Comparison of ENCODE assay signal across 9 cellular contexts in the genomic region with DNA sequence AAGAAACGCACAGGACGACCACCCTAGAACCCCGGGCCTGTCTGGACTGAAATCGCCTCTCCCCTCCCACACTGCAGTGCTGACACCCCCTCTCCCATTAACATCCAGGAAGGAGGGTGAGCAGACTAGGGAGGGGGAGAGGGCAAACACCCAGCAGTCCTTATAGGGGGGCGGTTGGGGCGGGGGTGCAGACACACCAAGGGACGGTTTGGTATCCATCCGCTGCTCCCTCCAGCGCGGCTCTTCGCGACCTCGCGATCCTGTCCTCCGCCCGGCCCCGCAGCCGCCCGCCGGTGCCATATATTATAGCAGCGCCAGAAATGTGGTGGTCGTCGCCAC. TPM values are rescaled to one million over a fixed set of nuclear protein-coding genes. Genes with fewer than 3 reads are reported as not detected.
DNase-seq lines count a peak whose midpoint lies in the region; TF ChIP-seq lines count a peak whose summit lies in the region.
"Had no signal": no experiment of that assay in that cellular context is flagged by ENCODE, and none has a peak within 500 bp of the region (broad histone marks: within the 10 kb centered on the region; RNA-seq: fewer than 3 reads in every experiment).

No MANE protein-coding gene starts in this region.

- H3K27me3 ChIP-seq in H9 (ENCODE audit: insufficient read depth, low read length) (no peaks in the 10 kb centered on the region), iPS DF 6.9 (ENCODE audit: control insufficient read depth, insufficient read depth, low read length) (no peaks in the 10 kb centered on the region), spleen (replicated peaks in 1 of 7) (no peaks in the 10 kb centered on the region)

- H3K4me2 ChIP-seq in H9 (ENCODE audit: insufficient read depth, insufficient read length, low read length), result no peak overlapping the region

- no peaks in the 10 kb centered on the region for H3K4me1 ChIP-seq in H9 (ENCODE audit: insufficient read depth, low read length)
- H3K4me1 ChIP-seq in iPS DF 6.9 (ENCODE audit: control insufficient read depth, insufficient read depth, low read length), result no peaks in the 10 kb centered on the region
- peaks cover 0 to 6% (median 0%) of the 10 kb centered on the region in 6 donors for H3K4me1 ChIP-seq in spleen

- H3K4me3 Mint-ChIP-seq in H9, result peak overlapping the region; percentile 79 to 89; a peak in 4 of 5 replicates
- peak overlapping the region; percentile 96 for H3K4me3 Mint-ChIP-seq in activated naive CD8-positive, alpha-beta T cell

- H3K36me3 ChIP-seq in iPS DF 6.9 (ENCODE audit: control insufficient read depth, insufficient read depth, low read length), result no peaks in the 10 kb centered on the region
- H3K36me3 ChIP-seq in spleen, result no peaks in the 10 kb centered on the region

- no peak overlapping the region for H2BK20ac ChIP-seq in H9 (ENCODE audit: low read depth, low read length, poor library complexity, severe bottlenecking)

- WGBS in H9 (ENCODE audit: extremely low coverage, insufficient read length, low lambda C conversion rate), result no CpG with 5 or more reads among the region's 23 CpGs
- no CpG with 5 or more reads among the region's 23 CpGs for WGBS in iPS DF 6.9 (ENCODE audit: insufficient coverage, insufficient read length)
- 1 to 72% (median 17%) methylated on average over 14 to 23 of the region's 23 CpGs; no CpG with 5 or more reads in 1 of the 5 donors for WGBS in spleen, 5 donors

- H2BK5ac ChIP-seq in H9 (ENCODE audit: insufficient read length, low read length), result no peak overlapping the region

- peak overlapping the region; percentile 64; the same call in 1 of the 2 replicates for H3K4me3 ChIP-seq in iPS DF 6.9 (ENCODE audit: low read length)
- H3K4me3 ChIP-seq in spleen, result peak overlapping the region; percentile 40 to 77 (median 49)

- peaks cover 5 to 6% of the 10 kb centered on the region in 2 experiments; a peak in 3 of 4 replicates for H3K4me1 Mint-ChIP-seq in H9
- H3K4me1 Mint-ChIP-seq in activated naive CD8-positive, alpha-beta T cell (ENCODE audit: low read depth), result peaks cover 28% of the 10 kb centered on the region

- no peak for TF ChIP-seq POLR2A in spleen (IDR thresholded peaks at IDR 0.05)

- H2BK15ac ChIP-seq in H9 (ENCODE audit: low read depth, low read length), result no peak overlapping the region

- no peak overlapping the region for H3K14ac ChIP-seq in H9 (ENCODE audit: insufficient read depth, low read length)

- no peak overlapping the region for H3K4ac ChIP-seq in H9 (ENCODE audit: low read depth, low read length)

- TF ChIP-seq CTCF in H9 (conservative IDR thresholded peaks at IDR 0.05), result no peak
- no peak for TF ChIP-seq CTCF in spleen (IDR thresholded peaks at IDR 0.05 in 8 of 11, conservative IDR thresholded peaks at IDR 0.05 in 3 of 11)

- no peak overlapping the region for H4K5ac ChIP-seq in H9 (ENCODE audit: insufficient read length, low read depth, low read length)

- no peak overlapping the region; a peak in 1 of 7 replicates for H3K27ac Mint-ChIP-seq in H9
- peak overlapping the region; percentile 87 for H3K27ac Mint-ChIP-seq in activated naive CD8-positive, alpha-beta T cell

- intact Hi-C loops in spleen (cut with DNase I; ENCODE audit: low total_unique reads), result loop anchor here (10.0 kb wide), 1 partner anchor 64 kb away; the partner anchor contains the start of gene GPRASP2

- H3K9ac ChIP-seq in H9 (ENCODE audit: extremely low read depth, insufficient read length, low read length), result no peak overlapping the region

- H2AK5ac ChIP-seq in H9 (ENCODE audit: insufficient read length, low read length), result no peak overlapping the region

- H3K9me3 Mint-ChIP-seq in H9, result peaks cover 70 to 75% of the 10 kb centered on the region in 2 experiments
- no peaks in the 10 kb centered on the region for H3K9me3 Mint-ChIP-seq in activated naive CD8-positive, alpha-beta T cell (ENCODE audit: low read depth)

- no peaks in the 10 kb centered on the region for H3K79me2 ChIP-seq in H9 (ENCODE audit: insufficient read depth, low read length)

- CTCF ChIA-PET in HEK293T (lab: Yijun Ruan, JAX), result no interaction called here

- no peaks in the 10 kb centered on the region for H3K79me1 ChIP-seq in H9 (ENCODE audit: insufficient read depth, low read depth, low read length, poor library complexity, severe bottlenecking)

- no peak overlapping the region for H3K18ac ChIP-seq in H9 (ENCODE audit: insufficient read length, low read depth, low read length)

- H4K91ac ChIP-seq in H9 (ENCODE audit: insufficient read length, low read depth, low read length), result no peak overlapping the region

- no peaks in the 10 kb centered on the region for H4K20me1 ChIP-seq in H9 (ENCODE audit: control insufficient read depth, insufficient read depth, insufficient read length)

- H3K9me3 ChIP-seq in H9 (ENCODE audit: control insufficient read depth, low read depth, low read length) (peaks cover 44% of the 10 kb centered on the region), iPS DF 6.9 (ENCODE audit: control insufficient read depth, insufficient read depth, low read length) (no peaks in the 10 kb centered on the region), spleen (no peaks in the 10 kb centered on the region)

- H3K36me3 Mint-ChIP-seq in H9 (ENCODE audit: insufficient read depth in 1 of 3, low read depth in 3 of 3), result peaks cover 11 to 19% (median 12%) of the 10 kb centered on the region in 3 experiments; a peak in 6 of 7 replicates
- peaks cover 2% of the 10 kb centered on the region for H3K36me3 Mint-ChIP-seq in activated naive CD8-positive, alpha-beta T cell

- no peak overlapping the region for H3T11ph ChIP-seq in H9 (ENCODE audit: low read length)

- no peak overlapping the region for H3K23ac ChIP-seq in H9 (ENCODE audit: insufficient read length, low read depth, low read length)

- no peak overlapping the region for H3K56ac ChIP-seq in H9 (ENCODE audit: insufficient read length, low read depth, low read length)

- H2BK12ac ChIP-seq in H9 (ENCODE audit: insufficient read length, low read depth, low read length), result no peak overlapping the region

- H3K27ac ChIP-seq in H9 (ENCODE audit: insufficient read length, low read depth, low read length), result no peak overlapping the region
- H3K27ac ChIP-seq in iPS DF 6.9 (ENCODE audit: low read length), result no peak overlapping the region
- H3K27ac ChIP-seq in spleen, result peak overlapping the region; percentile 7 to 78 (median 71)
- H3K27ac ChIP-seq: epithelial cell of prostate had no signal

- H3K27me3 Mint-ChIP-seq in H9 (ENCODE audit: low read depth), result peaks cover 16% of the 10 kb centered on the region
- H3K27me3 Mint-ChIP-seq in activated naive CD8-positive, alpha-beta T cell, result no peaks in the 10 kb centered on the region

- no peak for DNase-seq in H9
- DNase-seq in iPS DF 6.9 (ENCODE audit: low read depth, low spot score), result no peak
- DNase-seq in spleen, result no peak
- no peak for DNase-seq in central memory CD4-positive, alpha-beta T cell
- no peak for DNase-seq in mesenteric fat pad (ENCODE audit: low spot score)
- no peak for DNase-seq in NCI-H187 treated with DMSO at 0.1 percent for 48 hours (lab: John Stamatoyannopoulos, UW)
- no peak for DNase-seq in HEK293T (ENCODE audit: extremely low spot score)

- H4K8ac ChIP-seq in H9 (replicated peaks; ENCODE audit: insufficient read length, low read depth, low read length), result no peak overlapping the region

- no peak overlapping the region for H2AFZ ChIP-seq in H9 (ENCODE audit: low read length)

- peaks cover 8% of the 10 kb centered on the region for H3K23me2 ChIP-seq in H9 (ENCODE audit: insufficient read length, low read depth, low read length, poor library complexity, severe bottlenecking)

- POLR2A ChIA-PET in HEK293T (lab: Yijun Ruan, JAX), result no interaction called here

- H2BK120ac ChIP-seq in H9 (ENCODE audit: low read depth, low read length, poor library complexity, severe bottlenecking), result no peak overlapping the region

TF ChIP-seq in HEK293T, 16 proteins besides CTCF, POLR2A, EP300 and RAD21:
- TF ChIP-seq SUZ12 (IDR thresholded peaks at IDR 0.05), result no peak
- TF ChIP-seq ZNF384 (IDR thresholded peaks at IDR 0.05), result no peak
- TF ChIP-seq FOXM1 (IDR thresholded peaks at IDR 0.05; ENCODE audit: borderline replicate concordance), result no peak
- TF ChIP-seq NFRKB (IDR thresholded peaks at IDR 0.05), result no peak
- no peak for TF ChIP-seq ELF4 (IDR thresholded peaks at IDR 0.05)
- no peak for TF ChIP-seq LEF1 (IDR thresholded peaks at IDR 0.05; ENCODE audit: borderline replicate concordance)
- no peak for TF ChIP-seq PKNOX1 (IDR thresholded peaks at IDR 0.05)
- no peak for TF ChIP-seq ARNT (IDR thresholded peaks at IDR 0.05)
- no peak for TF ChIP-seq SP1 (IDR thresholded peaks at IDR 0.05)
- no peak for TF ChIP-seq TARDBP (IDR thresholded peaks at IDR 0.05)
- no peak for TF ChIP-seq HDGF (IDR thresholded peaks at IDR 0.05; ENCODE audit: borderline replicate concordance)
- no peak for TF ChIP-seq L3MBTL2 (conservative IDR thresholded peaks at IDR 0.05)

RNA-seq across cellular contexts. Expression of gene GPRASP1, which starts 0.4 kb away (rescaled TPM):
- total RNA-seq in H9 (2021) (2.4 and 3.2 TPM in 2 replicates), spleen (10 to 100 TPM in 6 of 7 donors, 1 to 10 TPM in 1; 9.5 to 20.5 (median 13.8) TPM), mesenteric fat pad (4.0 TPM)
- polyA plus RNA-seq in spleen, result 1 to 10 TPM; 3.0 to 7.3 (median 7.2) TPM

RNA-seq across cellular contexts. Expression of gene ARMCX5, which starts 51.6 kb away (rescaled TPM):
- total RNA-seq in H9 (2021) (14.6 and 17.7 TPM in 2 replicates), spleen (10 to 100 TPM in 3 of 7 donors, 1 to 10 TPM in 4; 6.8 to 19.1 (median 9.2) TPM), mesenteric fat pad (6.7 TPM)
- polyA plus RNA-seq in spleen, result 1 to 10 TPM; 5.3 to 6.1 (median 5.7) TPM

Comparison
In these comparisons a context has a peak if more than half of its experiments do, and no peak if none do; other contexts are left out.
1. H3K27ac ChIP-seq: peak in spleen (8 of 8); none in H9 (single experiment) and iPS DF 6.9 (single experiment).